In genomic region chr2:145777297-145777696, GRCh38 we compare ENCODE assay signal across 1 cellular context.
A peak's percentile ranks its signal among the peaks of the same experiment; 100 is the strongest.
TF ChIP-seq lines count a peak whose summit lies in the region.

No MANE protein-coding gene starts in this region.

TF ChIP-seq in HepG2, 621 proteins besides CTCF, POLR2A, EP300 and RAD21 (continued from another document and continues in another):
- TF ChIP-seq ZBED4 (CRISPR knock-in tag; IDR thresholded peaks at IDR 0.05; ENCODE audit: borderline replicate concordance) (peak; percentile 35; the same call in 1 of the 2 replicates), ZNF709 (CRISPR knock-in tag; IDR thresholded peaks at IDR 0.05) (no peak), NR1H2 (CRISPR knock-in tag; IDR thresholded peaks at IDR 0.05; ENCODE audit: borderline replicate concordance, low read depth) (no peak), SIX4 (CRISPR knock-in tag; IDR thresholded peaks at IDR 0.05) (0 out of 2 replicates have a peak, but pooled peaks have one; percentile 34), ZNF781 (CRISPR knock-in tag; IDR thresholded peaks at IDR 0.05; ENCODE audit: borderline replicate concordance, not compliant biosample characterization) (no peak), TBX3 (IDR thresholded peaks at IDR 0.05; ENCODE audit: borderline replicate concordance) (peak; percentile 41; the same call in 1 of the 2 replicates), CEBPG (CRISPR knock-in tag; IDR thresholded peaks at IDR 0.05) (peak; percentile 33; the same call in 1 of the 2 replicates), YY1 (IDR thresholded peaks at IDR 0.05; ENCODE audit: insufficient read depth, insufficient replicate concordance, low read depth, low read length) (no peak), HIC2 (CRISPR knock-in tag; IDR thresholded peaks at IDR 0.05; ENCODE audit: low read depth) (no peak), ZNF44 (CRISPR knock-in tag; IDR thresholded peaks at IDR 0.05) (0 out of 2 replicates have a peak, but pooled peaks have one; percentile 34), ZNF33A (CRISPR knock-in tag; IDR thresholded peaks at IDR 0.05; ENCODE audit: borderline replicate concordance) (no peak), SMC3 (IDR thresholded peaks at IDR 0.05; ENCODE audit: low read length) (0 out of 2 replicates have a peak, but pooled peaks have one; percentile 12), ZSCAN9 (CRISPR knock-in tag; IDR thresholded peaks at IDR 0.05; ENCODE audit: borderline replicate concordance) (peak; percentile 81; the same call in 1 of the 2 replicates), GPN1 (CRISPR knock-in tag; IDR thresholded peaks at IDR 0.05; ENCODE audit: borderline replicate concordance) (no peak), IRF2 (CRISPR knock-in tag; IDR thresholded peaks at IDR 0.05) (peak; percentile 58; the same call in 1 of the 2 replicates), KDM6A (CRISPR knock-in tag; IDR thresholded peaks at IDR 0.05; ENCODE audit: low read depth) (0 out of 2 replicates have a peak, but pooled peaks have one; percentile 40), LCORL (IDR thresholded peaks at IDR 0.05) (peak; percentile 53; the same call in 1 of the 2 replicates), LCORL (CRISPR knock-in tag; IDR thresholded peaks at IDR 0.05) (0 out of 2 replicates have a peak, but pooled peaks have one; percentile 22), TCF7 (IDR thresholded peaks at IDR 0.05; ENCODE audit: low read depth) (0 out of 2 replicates have a peak, but pooled peaks have one; percentile 19), MIER2 (CRISPR knock-in tag; IDR thresholded peaks at IDR 0.05) (0 out of 2 replicates have a peak, but pooled peaks have one; percentile 39), RCOR2 (CRISPR knock-in tag; IDR thresholded peaks at IDR 0.05) (peak; percentile 63; the same call in 1 of the 2 replicates), NFKBIZ (CRISPR knock-in tag; IDR thresholded peaks at IDR 0.05) (0 out of 2 replicates have a peak, but pooled peaks have one; percentile 42), SOX5 (CRISPR knock-in tag; IDR thresholded peaks at IDR 0.05; ENCODE audit: borderline replicate concordance) (peak; percentile 80), PHB2 (IDR thresholded peaks at IDR 0.05; ENCODE audit: partially characterized antibody) (no peak), KDM3A (CRISPR knock-in tag; IDR thresholded peaks at IDR 0.05; ENCODE audit: low read depth) (peak; percentile 67), TCF7L2 (IDR thresholded peaks at IDR 0.05; ENCODE audit: low read depth, low read length) (no peak), PAXIP1 (CRISPR knock-in tag; conservative IDR thresholded peaks at IDR 0.05) (peak; percentile 82), RNF219 (CRISPR knock-in tag; IDR thresholded peaks at IDR 0.05) (0 out of 2 replicates have a peak, but pooled peaks have one; percentile 62), NFE2L2 (IDR thresholded peaks at IDR 0.05; ENCODE audit: low read length) (peak; percentile 83; the same call in 1 of the 2 replicates), ARID5B (CRISPR knock-in tag; IDR thresholded peaks at IDR 0.05) (peak; percentile 97), NR2C2 (CRISPR knock-in tag; IDR thresholded peaks at IDR 0.05; ENCODE audit: borderline replicate concordance) (peak; percentile 31; the same call in 1 of the 2 replicates), FOSL1 (CRISPR knock-in tag; IDR thresholded peaks at IDR 0.05; ENCODE audit: borderline replicate concordance) (peak; percentile 92), YEATS2 (CRISPR knock-in tag; IDR thresholded peaks at IDR 0.05; ENCODE audit: borderline replicate concordance) (peak; percentile 40; the same call in 1 of the 2 replicates), TEAD3 (CRISPR knock-in tag; optimal IDR thresholded peaks at IDR 0.05; ENCODE audit: borderline replicate concordance) (peak; percentile 74), MAX (IDR thresholded peaks at IDR 0.05) (peak; percentile 41; the same call in 1 of the 2 replicates), TFE3 (CRISPR knock-in tag; IDR thresholded peaks at IDR 0.05) (peak; percentile 46; the same call in 1 of the 2 replicates), ZNF652 (CRISPR knock-in tag; IDR thresholded peaks at IDR 0.05; ENCODE audit: borderline replicate concordance, low read depth) (peak; percentile 37; the same call in 1 of the 2 replicates), ZNF207 (IDR thresholded peaks at IDR 0.05; ENCODE audit: borderline replicate concordance) (no peak), TFAP4 (IDR thresholded peaks at IDR 0.05; ENCODE audit: borderline replicate concordance, low read depth) (peak; percentile 37; the same call in 1 of the 2 replicates), JUNB (CRISPR knock-in tag; IDR thresholded peaks at IDR 0.05; ENCODE audit: borderline replicate concordance) (peak; percentile 78; the same call in 1 of the 2 replicates), MXD3 (CRISPR knock-in tag; IDR thresholded peaks at IDR 0.05) (no peak), ZNF556 (CRISPR knock-in tag; IDR thresholded peaks at IDR 0.05; ENCODE audit: borderline replicate concordance) (peak; percentile 33; the same call in 1 of the 2 replicates)
